ENCODE assay signal across 12 cellular contexts in the genomic region with DNA sequence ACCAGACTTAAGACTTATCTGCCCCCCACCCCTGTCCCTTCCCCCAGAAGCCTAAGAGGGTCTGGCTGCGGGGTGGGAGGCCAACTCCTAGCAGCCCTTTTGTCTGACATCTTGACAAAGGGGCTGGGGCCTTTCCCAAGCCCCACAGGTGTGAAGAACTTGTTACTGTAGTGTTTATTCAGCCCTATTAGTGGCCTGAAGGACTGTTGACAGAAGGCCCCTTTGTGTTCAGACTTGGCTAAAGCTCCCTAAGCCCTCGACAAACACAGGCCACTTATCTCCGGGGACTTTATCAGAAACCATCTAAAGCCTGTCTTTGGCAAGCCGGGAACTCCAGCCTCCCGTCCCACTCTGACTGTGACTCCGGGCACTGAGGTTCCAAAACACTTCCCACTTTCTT.
DNase-seq lines count a peak whose midpoint lies in the region; ATAC-seq, FAIRE-seq and TF ChIP-seq lines count a peak whose summit lies in the region.
"Had no signal": no experiment of that assay in that cellular context is flagged by ENCODE, and none has a peak within 500 bp of the region (broad histone marks: within the 10 kb centered on the region; RNA-seq: fewer than 3 reads in every experiment).

No MANE protein-coding gene starts in this region.

- peak; percentile 95 for DNase-seq in NCI-H748 treated with DMSO at 0.1 percent for 48 hours (lab: John Stamatoyannopoulos, UW)
- peak; percentile 50 for DNase-seq in hepatocyte (ENCODE audit: low spot score)
- no peak for DNase-seq in suprapubic skin (ENCODE audit: low spot score in 2 of 2)
- no peak for DNase-seq in right cardiac atrium
- DNase-seq in GM10266 (ENCODE audit: extremely low spot score), result no peak
- no peak for DNase-seq in ureter (ENCODE audit: low spot score)
- no peak for DNase-seq in urothelium cell line (ENCODE audit: low spot score)
- DNase-seq: activated gamma-delta T cell; stimulated activated CD4-positive, alpha-beta T cell treated with anti-CD3 and anti-CD28 coated beads, Interleukin-15, amount 100 ng/mL, for 24 hours had no signal

- no peak for TF ChIP-seq POLR2A in suprapubic skin (IDR thresholded peaks at IDR 0.05)

- H3K4me3 ChIP-seq in HUES64 (ENCODE audit: low read length), result no peak overlapping the region
- H3K4me3 ChIP-seq in hepatocyte, result no peak overlapping the region
- no peak overlapping the region for H3K4me3 ChIP-seq in suprapubic skin
- no peak overlapping the region for H3K4me3 ChIP-seq in right cardiac atrium (ENCODE audit: low read length)
- H3K4me3 ChIP-seq: SJSA1 had no signal

- no peaks in the 10 kb centered on the region for H3K9me2 ChIP-seq in hepatocyte (replicated peaks; ENCODE audit: insufficient read depth)

- H3K79me2 ChIP-seq in hepatocyte, result no peaks in the 10 kb centered on the region

- intact Hi-C loops in right cardiac atrium (cut with DNase I), result no loop called here

- H3K9me3 ChIP-seq in HUES64 (ENCODE audit: insufficient read depth, low read depth, low read length) (no peaks in the 10 kb centered on the region), hepatocyte (ENCODE audit: low read depth) (no peaks in the 10 kb centered on the region), suprapubic skin (no peaks in the 10 kb centered on the region), right cardiac atrium (ENCODE audit: control insufficient read depth, low read length) (no peaks in the 10 kb centered on the region)
- H3K9me3 ChIP-seq: SJSA1 had no signal

- H3K36me3 ChIP-seq in HUES64 (ENCODE audit: insufficient read depth, low read length), result no peaks in the 10 kb centered on the region
- H3K36me3 ChIP-seq in hepatocyte (replicated peaks; ENCODE audit: insufficient read depth, low read depth), result no peaks in the 10 kb centered on the region
- no peaks in the 10 kb centered on the region for H3K36me3 ChIP-seq in suprapubic skin
- H3K36me3 ChIP-seq: SJSA1 had no signal

- H3K27ac ChIP-seq in HUES64 (ENCODE audit: low read depth, low read length) (0 out of 2 replicates have a peak overlapping the region, but pooled peaks have one; percentile 22), hepatocyte (peak overlapping the region; percentile 59), suprapubic skin (peak overlapping the region; percentile 28), right cardiac atrium (ENCODE audit: low read length) (no peak overlapping the region)
- H3K27ac ChIP-seq: SJSA1 had no signal

- ATAC-seq in right cardiac atrium, result no peak

- no peak overlapping the region for H3K9ac ChIP-seq in HUES64 (ENCODE audit: low read depth, low read length)

- 47% methylated on average over 6 of the region's 6 CpGs for WGBS in HUES64
- WGBS in hepatocyte (ENCODE audit: low lambda C conversion rate, missing lambda C conversion rate), result 12% methylated on average over 6 of the region's 6 CpGs
- 60% methylated on average over 6 of the region's 6 CpGs for WGBS in suprapubic skin
- 45% methylated on average over 6 of the region's 6 CpGs for WGBS in right cardiac atrium

- TF ChIP-seq CTCF in hepatocyte (IDR thresholded peaks at IDR 0.05; ENCODE audit: poor library complexity) (no peak), suprapubic skin (IDR thresholded peaks at IDR 0.05) (no peak), GM10266 (IDR thresholded peaks at IDR 0.05; ENCODE audit: control insufficient read depth, insufficient read depth, low read depth, missing control alignments) (no peak)

- no peak for TF ChIP-seq EP300 in suprapubic skin (IDR thresholded peaks at IDR 0.05)

- H3K4me1 ChIP-seq in HUES64 (ENCODE audit: insufficient read depth, low read length) (0 out of 2 replicates have a peak, but pooled peaks cover 6% of the 10 kb centered on the region), hepatocyte (ENCODE audit: insufficient read depth) (peaks cover 17% of the 10 kb centered on the region), suprapubic skin (peaks cover 5% of the 10 kb centered on the region), right cardiac atrium (ENCODE audit: control insufficient read depth, insufficient read depth, low read length) (peaks cover 4% of the 10 kb centered on the region)

- H3K4me2 ChIP-seq in hepatocyte, result peak overlapping the region; percentile 49

- H3K27me3 ChIP-seq in HUES64 (ENCODE audit: insufficient read depth, low read length) (no peaks in the 10 kb centered on the region), hepatocyte (peaks cover 20% of the 10 kb centered on the region), suprapubic skin (no peaks in the 10 kb centered on the region), right cardiac atrium (ENCODE audit: control insufficient read depth, insufficient read depth) (no peaks in the 10 kb centered on the region)
- H3K27me3 ChIP-seq: SJSA1 had no signal

- H4K20me1 ChIP-seq in hepatocyte (ENCODE audit: insufficient read depth, poor library complexity, severe bottlenecking), result no peaks in the 10 kb centered on the region

- H2AFZ ChIP-seq in hepatocyte, result peak overlapping the region; percentile 0

- FAIRE-seq in urothelium cell line (lab: Jason Lieb, UNC), result no peak
- FAIRE-seq: GM12892 had no signal

Comparison
In these comparisons a context has a peak if more than half of its experiments do, and no peak if none do; other contexts are left out.
1. DNase-seq: peak in NCI-H748 treated with DMSO at 0.1 percent for 48 hours (single experiment) and hepatocyte (single experiment); none in suprapubic skin (0 of 2), right cardiac atrium (0 of 3), GM10266 (single experiment), ureter (single experiment) and urothelium cell line (single experiment).